Comparison of ENCODE assay signal across 30 cellular contexts in the genomic region with DNA sequence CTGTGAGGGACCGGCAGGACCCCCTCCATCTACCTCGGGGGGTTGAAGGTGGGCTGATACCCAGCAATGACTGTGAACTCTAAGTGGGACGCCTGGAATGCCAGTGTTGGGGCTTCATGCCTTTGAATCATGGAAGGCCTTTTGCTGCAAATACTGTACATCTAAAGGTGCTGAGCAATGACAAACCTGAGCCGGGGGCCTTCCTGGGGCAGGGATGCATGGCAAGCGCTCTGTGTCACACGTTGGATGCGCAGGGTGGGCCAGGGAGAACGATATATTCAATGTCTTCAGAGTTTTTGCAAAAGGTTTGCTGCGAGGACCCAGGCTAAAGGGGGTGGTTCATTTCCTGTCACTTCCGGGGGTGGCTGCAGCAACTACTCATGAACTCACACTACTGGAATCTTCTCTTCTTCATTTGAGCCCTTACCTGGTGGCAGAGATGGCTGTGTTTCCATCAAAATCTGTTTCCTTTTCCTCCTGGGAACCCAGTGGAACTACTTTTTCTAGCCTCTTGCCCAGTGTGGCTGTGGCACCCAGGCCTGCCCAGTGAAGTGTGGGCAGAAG. TPM values are rescaled to one million over a fixed set of nuclear protein-coding genes. Genes with fewer than 3 reads are reported as not detected.
"Had no signal": no experiment of that assay in that cellular context is flagged by ENCODE, and none has a peak within 500 bp of the region (broad histone marks: within the 10 kb centered on the region; RNA-seq: fewer than 3 reads in every experiment).

No MANE protein-coding gene starts in this region.

- H3K27ac ChIP-seq: dorsolateral prefrontal cortex, epithelial cell of prostate, gastrocnemius medialis, heart left ventricle, hepatocyte, left lung, neutrophil, parathyroid adenoma, suprapubic skin had no signal

- H2AFZ ChIP-seq: hepatocyte, parathyroid adenoma had no signal

- H3K36me3 Mint-ChIP-seq: mesothelial cell of epicardium; natural killer cell treated with Interleukin-12 subunit alpha and Interleukin-12 subunit beta and Interleukin-15 and Interleukin-18, amount 100 ng/mL, for 72 hours had no signal

- H3K79me2 ChIP-seq: hepatocyte, parathyroid adenoma had no signal

- H3K4me2 ChIP-seq: hepatocyte, smooth muscle cell had no signal

- H3K9ac ChIP-seq: parathyroid adenoma had no signal

- H3K4me1 Mint-ChIP-seq: neural crest cell had no signal

- H3K27me3 Mint-ChIP-seq: stimulated activated naive CD8-positive, alpha-beta T cell treated with anti-CD3 and anti-CD28 coated beads, Interleukin-15, amount 100 ng/mL, for 72 hours had no signal

- H3K4me3 Mint-ChIP-seq: mesothelial cell of epicardium; naive B cell; natural killer cell treated with Interleukin-12 subunit alpha and Interleukin-12 subunit beta and Interleukin-15 and Interleukin-18, amount 100 ng/mL, for 72 hours; neural crest cell; stimulated activated naive CD8-positive, alpha-beta T cell treated with anti-CD3 and anti-CD28 coated beads, Interleukin-15, amount 100 ng/mL, for 72 hours had no signal

- H3K4me3 ChIP-seq: dorsolateral prefrontal cortex, gastrocnemius medialis, heart left ventricle, hepatocyte, left lung, mucosa of descending colon, smooth muscle cell, suprapubic skin had no signal

- H3K27me3 ChIP-seq: dorsolateral prefrontal cortex, gastrocnemius medialis, heart left ventricle, hepatocyte, left lung, neutrophil, suprapubic skin had no signal

- H3K36me3 ChIP-seq: gastrocnemius medialis, heart left ventricle, left lung, neutrophil, suprapubic skin had no signal

- DNase-seq: effector CD4-positive, alpha-beta T cell; foreskin fibroblast; gastrocnemius medialis; left cardiac atrium; mesenchymal stem cell; mucosa of descending colon; naive B cell; stimulated activated CD4-positive, alpha-beta T cell treated with anti-CD3 and anti-CD28 coated beads, Interleukin-12 subunit alpha, Interleukin-12 subunit beta, amount 100 ng/mL, for 4 hours; stimulated activated CD4-positive, alpha-beta T cell treated with anti-CD3 and anti-CD28 coated beads, Interleukin-1b, Interleukin-23, amount 100 ng/mL, for 48 hours; stimulated activated CD4-positive, alpha-beta T cell treated with anti-CD3 and anti-CD28 coated beads, Interleukin-4, amount 100 ng/mL, for 1 hour; stimulated activated CD8-positive, alpha-beta memory T cell treated with anti-CD3 and anti-CD28 coated beads, Interleukin-4, amount 100 ng/mL, for 48 hours; stimulated activated naive CD4-positive, alpha-beta T cell; stimulated activated naive CD8-positive, alpha-beta T cell treated with anti-CD3 and anti-CD28 coated beads, Interleukin-15, amount 100 ng/mL, for 72 hours; trophoblast cell had no signal

- FAIRE-seq: colon had no signal

- H3K9me3 Mint-ChIP-seq: mesothelial cell of epicardium; naive B cell; natural killer cell treated with Interleukin-12 subunit alpha and Interleukin-12 subunit beta and Interleukin-15 and Interleukin-18, amount 100 ng/mL, for 72 hours; neural crest cell; stimulated activated naive CD8-positive, alpha-beta T cell treated with anti-CD3 and anti-CD28 coated beads, Interleukin-15, amount 100 ng/mL, for 72 hours had no signal

- ATAC-seq: esophagus mucosa; gastrocnemius medialis; heart left ventricle; left cardiac atrium; left lung; mucosa of descending colon; natural killer cell treated with Interleukin-12 subunit alpha and Interleukin-12 subunit beta and Interleukin-15 and Interleukin-18, amount 100 ng/mL, for 72 hours; sciatic nerve; stimulated activated naive CD8-positive, alpha-beta T cell treated with anti-CD3 and anti-CD28 coated beads, Interleukin-15, amount 100 ng/mL, for 72 hours had no signal

- H3K9me3 ChIP-seq: gastrocnemius medialis, heart left ventricle, left lung, mucosa of descending colon, neutrophil, suprapubic skin had no signal

- H3K27ac Mint-ChIP-seq: mesothelial cell of epicardium; natural killer cell treated with Interleukin-12 subunit alpha and Interleukin-12 subunit beta and Interleukin-15 and Interleukin-18, amount 100 ng/mL, for 72 hours; progenitor cell of endocrine pancreas had no signal

RNA-seq across cellular contexts. Expression of a gene that starts 24.1 kb away (rescaled TPM):
- total RNA-seq: mesothelial cell of epicardium; natural killer cell treated with Interleukin-12 subunit alpha and Interleukin-12 subunit beta and Interleukin-15 and Interleukin-18, amount 100 ng/mL, for 72 hours; progenitor cell of endocrine pancreas had no signal
